In genomic region chr2:232456296-232457120, GRCh38 we compare ENCODE assay signal across 21 cellular contexts. TPM values are rescaled to one million over a fixed set of nuclear protein-coding genes. Genes with fewer than 3 reads are reported as not detected.
"Had no signal": no experiment of that assay in that cellular context is flagged by ENCODE, and none has a peak within 500 bp of the region (broad histone marks: within the 10 kb centered on the region; RNA-seq: fewer than 3 reads in every experiment).

No MANE protein-coding gene starts in this region.

- H3K36me3 Mint-ChIP-seq: activated naive CD8-positive, alpha-beta T cell treated with anti-CD3 and anti-CD28 coated beads for 36 hours; stimulated activated effector memory CD8-positive, alpha-beta T cell treated with anti-CD3 and anti-CD28 coated beads, Interleukin-12 subunit alpha, Interleukin-12 subunit beta, amount 100 ng/mL, for 72 hours had no signal

- ATAC-seq: body of pancreas; SK-N-SH treated with all-trans-retinoic acid at 6 μM for 48 hours; stimulated activated effector memory CD8-positive, alpha-beta T cell treated with anti-CD3 and anti-CD28 coated beads, Interleukin-12 subunit alpha, Interleukin-12 subunit beta, amount 100 ng/mL, for 72 hours had no signal

- H3K27me3 ChIP-seq: thyroid gland, uterus had no signal

- H3K4me3 Mint-ChIP-seq: activated naive CD8-positive, alpha-beta T cell treated with anti-CD3 and anti-CD28 coated beads for 36 hours; central memory CD8-positive, alpha-beta T cell; dendritic cell treated with granulocyte-macrophage colony-stimulating factor and Interleukin-4, amounts not matched to agents 40 ng/mL and 50 ng/mL, for 4 days; endodermal cell; stimulated activated effector memory CD8-positive, alpha-beta T cell treated with anti-CD3 and anti-CD28 coated beads, Interleukin-12 subunit alpha, Interleukin-12 subunit beta, amount 100 ng/mL, for 72 hours had no signal

- H3K27ac ChIP-seq: body of pancreas, thyroid gland, uterus had no signal

- H3K36me3 ChIP-seq: thyroid gland, uterus had no signal

- DNase-seq: activated CD4-positive, alpha-beta T cell treated with anti-CD3 and anti-CD28 coated beads, Interleukin-2, amount 50 U/mL, for 48 hours; activated gamma-delta T cell; activated naive CD8-positive, alpha-beta T cell treated with anti-CD3 and anti-CD28 coated beads for 36 hours; activated T-cell treated with anti-CD3 and anti-CD28 coated beads, Interleukin-2, amount 50 U/mL, for 48 hours; amygdala; body of pancreas; erythroblast; hypothalamus; T-helper 1 cell; thyroid gland; uterus had no signal

- H3K4me1 ChIP-seq: body of pancreas, thyroid gland, uterus had no signal

- H3K9me3 Mint-ChIP-seq: activated naive CD8-positive, alpha-beta T cell treated with anti-CD3 and anti-CD28 coated beads for 36 hours; central memory CD8-positive, alpha-beta T cell; dendritic cell treated with granulocyte-macrophage colony-stimulating factor and Interleukin-4, amounts not matched to agents 40 ng/mL and 50 ng/mL, for 4 days; endodermal cell; stimulated activated effector memory CD8-positive, alpha-beta T cell treated with anti-CD3 and anti-CD28 coated beads, Interleukin-12 subunit alpha, Interleukin-12 subunit beta, amount 100 ng/mL, for 72 hours had no signal

- H3K9me3 ChIP-seq: body of pancreas, thyroid gland, uterus had no signal

- H3K4me1 Mint-ChIP-seq: activated naive CD8-positive, alpha-beta T cell treated with anti-CD3 and anti-CD28 coated beads for 36 hours; central memory CD8-positive, alpha-beta T cell; stimulated activated effector memory CD8-positive, alpha-beta T cell treated with anti-CD3 and anti-CD28 coated beads, Interleukin-12 subunit alpha, Interleukin-12 subunit beta, amount 100 ng/mL, for 72 hours had no signal

- H3K27ac Mint-ChIP-seq: activated naive CD8-positive, alpha-beta T cell treated with anti-CD3 and anti-CD28 coated beads for 36 hours; dendritic cell treated with granulocyte-macrophage colony-stimulating factor and Interleukin-4, amounts not matched to agents 40 ng/mL and 50 ng/mL, for 4 days; endodermal cell; stimulated activated effector memory CD8-positive, alpha-beta T cell treated with anti-CD3 and anti-CD28 coated beads, Interleukin-12 subunit alpha, Interleukin-12 subunit beta, amount 100 ng/mL, for 72 hours had no signal

- H3K4me3 ChIP-seq: body of pancreas, thyroid gland, uterus had no signal

RNA-seq across cellular contexts. Expression of gene ALPI, which starts 0.6 kb away (rescaled TPM):
- total RNA-seq: activated naive CD8-positive, alpha-beta T cell treated with anti-CD3 and anti-CD28 coated beads for 36 hours; body of pancreas; endodermal cell; kidney epithelial cell; lower leg skin; myocyte; osteocyte; pulmonary artery endothelial cell; thyroid gland; uterus had no signal

RNA-seq across cellular contexts. Expression of gene ECEL1, which starts 31.1 kb away (rescaled TPM):
- total RNA-seq: myocyte, pulmonary artery endothelial cell had no signal

RNA-seq across cellular contexts. Expression of gene ALPG, which starts 49.9 kb away (rescaled TPM):
- total RNA-seq: activated naive CD8-positive, alpha-beta T cell treated with anti-CD3 and anti-CD28 coated beads for 36 hours; body of pancreas; endodermal cell; kidney epithelial cell; lower leg skin; myocyte; osteocyte; pulmonary artery endothelial cell; thyroid gland; uterus had no signal
